In genomic region chr11:46718155-46719019, GRCh38 we compare ENCODE assay signal across 1 cellular context.
A peak's percentile ranks its signal among the peaks of the same experiment; 100 is the strongest.
TF ChIP-seq lines count a peak whose summit lies in the region.

No MANE protein-coding gene starts in this region.

TF ChIP-seq in HepG2, 621 proteins besides CTCF, POLR2A, EP300 and RAD21 (continued from another document and continues in another):
- TF ChIP-seq, protein P1, sequence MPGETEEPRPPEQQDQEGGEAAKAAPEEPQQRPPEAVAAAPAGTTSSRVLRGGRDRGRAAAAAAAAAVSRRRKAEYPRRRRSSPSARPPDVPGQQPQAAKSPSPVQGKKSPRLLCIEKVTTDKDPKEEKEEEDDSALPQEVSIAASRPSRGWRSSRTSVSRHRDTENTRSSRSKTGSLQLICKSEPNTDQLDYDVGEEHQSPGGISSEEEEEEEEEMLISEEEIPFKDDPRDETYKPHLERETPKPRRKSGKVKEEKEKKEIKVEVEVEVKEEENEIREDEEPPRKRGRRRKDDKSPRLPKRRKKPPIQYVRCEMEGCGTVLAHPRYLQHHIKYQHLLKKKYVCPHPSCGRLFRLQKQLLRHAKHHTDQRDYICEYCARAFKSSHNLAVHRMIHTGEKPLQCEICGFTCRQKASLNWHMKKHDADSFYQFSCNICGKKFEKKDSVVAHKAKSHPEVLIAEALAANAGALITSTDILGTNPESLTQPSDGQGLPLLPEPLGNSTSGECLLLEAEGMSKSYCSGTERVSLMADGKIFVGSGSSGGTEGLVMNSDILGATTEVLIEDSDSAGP (CRISPR knock-in tag; IDR thresholded peaks at IDR 0.05; ENCODE audit: borderline replicate concordance) = peak; percentile 85
- TF ChIP-seq SNAI1 (CRISPR knock-in tag; IDR thresholded peaks at IDR 0.05; ENCODE audit: borderline replicate concordance) (no peak), PHF8 (CRISPR knock-in tag; IDR thresholded peaks at IDR 0.05) (peak; percentile 68), MZF1 (CRISPR knock-in tag; IDR thresholded peaks at IDR 0.05; ENCODE audit: borderline replicate concordance) (no peak), ZFP36L2 (CRISPR knock-in tag; IDR thresholded peaks at IDR 0.05) (no peak), RFX1 (IDR thresholded peaks at IDR 0.05) (no peak), MED8 (CRISPR knock-in tag; IDR thresholded peaks at IDR 0.05; ENCODE audit: insufficient replicate concordance) (peak; percentile 92), ZSCAN20 (CRISPR knock-in tag; IDR thresholded peaks at IDR 0.05; ENCODE audit: borderline replicate concordance) (no peak), THRA (CRISPR knock-in tag; IDR thresholded peaks at IDR 0.05; ENCODE audit: borderline replicate concordance) (peak; percentile 98), NFIC (IDR thresholded peaks at IDR 0.05; ENCODE audit: low read length) (peak; percentile 77), ZNF256 (CRISPR knock-in tag; conservative IDR thresholded peaks at IDR 0.05) (0 out of 2 replicates have a peak, but pooled peaks have one; percentile 23), ZNF383 (CRISPR knock-in tag; IDR thresholded peaks at IDR 0.05; ENCODE audit: borderline replicate concordance) (no peak), ZNF552 (CRISPR knock-in tag; IDR thresholded peaks at IDR 0.05; ENCODE audit: borderline replicate concordance) (no peak), FOXP1 (IDR thresholded peaks at IDR 0.05) (no peak), FOXP1 (CRISPR knock-in tag; IDR thresholded peaks at IDR 0.05) (peak; percentile 90), HNRNPLL (IDR thresholded peaks at IDR 0.05; ENCODE audit: low read depth, low read length, poor library complexity, severe bottlenecking) (no peak), ZNF350 (CRISPR knock-in tag; IDR thresholded peaks at IDR 0.05; ENCODE audit: borderline replicate concordance, low read depth) (peak; percentile 84), IRF2 (CRISPR knock-in tag; IDR thresholded peaks at IDR 0.05) (peak; percentile 80), NFKB2 (CRISPR knock-in tag; IDR thresholded peaks at IDR 0.05; ENCODE audit: borderline replicate concordance) (no peak; the same call in 1 of the 2 replicates), NKX3-1 (CRISPR knock-in tag; IDR thresholded peaks at IDR 0.05) (peak; percentile 41; the same call in 1 of the 2 replicates), ZNF790 (CRISPR knock-in tag; IDR thresholded peaks at IDR 0.05; ENCODE audit: borderline replicate concordance) (0 out of 2 replicates have a peak, but pooled peaks have one; percentile 1), BATF2 (CRISPR knock-in tag; IDR thresholded peaks at IDR 0.05) (no peak), ZNF382 (CRISPR knock-in tag; IDR thresholded peaks at IDR 0.05; ENCODE audit: borderline replicate concordance) (no peak), NFIB (CRISPR knock-in tag; IDR thresholded peaks at IDR 0.05; ENCODE audit: borderline replicate concordance) (no peak), CHCHD3 (CRISPR knock-in tag; IDR thresholded peaks at IDR 0.05) (no peak)
- TF ChIP-seq, protein P2, sequence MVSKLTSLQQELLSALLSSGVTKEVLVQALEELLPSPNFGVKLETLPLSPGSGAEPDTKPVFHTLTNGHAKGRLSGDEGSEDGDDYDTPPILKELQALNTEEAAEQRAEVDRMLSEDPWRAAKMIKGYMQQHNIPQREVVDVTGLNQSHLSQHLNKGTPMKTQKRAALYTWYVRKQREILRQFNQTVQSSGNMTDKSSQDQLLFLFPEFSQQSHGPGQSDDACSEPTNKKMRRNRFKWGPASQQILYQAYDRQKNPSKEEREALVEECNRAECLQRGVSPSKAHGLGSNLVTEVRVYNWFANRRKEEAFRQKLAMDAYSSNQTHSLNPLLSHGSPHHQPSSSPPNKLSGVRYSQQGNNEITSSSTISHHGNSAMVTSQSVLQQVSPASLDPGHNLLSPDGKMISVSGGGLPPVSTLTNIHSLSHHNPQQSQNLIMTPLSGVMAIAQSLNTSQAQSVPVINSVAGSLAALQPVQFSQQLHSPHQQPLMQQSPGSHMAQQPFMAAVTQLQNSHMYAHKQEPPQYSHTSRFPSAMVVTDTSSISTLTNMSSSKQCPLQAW (CRISPR knock-in tag; IDR thresholded peaks at IDR 0.05) = peak; percentile 100
- TF ChIP-seq, protein P3, sequence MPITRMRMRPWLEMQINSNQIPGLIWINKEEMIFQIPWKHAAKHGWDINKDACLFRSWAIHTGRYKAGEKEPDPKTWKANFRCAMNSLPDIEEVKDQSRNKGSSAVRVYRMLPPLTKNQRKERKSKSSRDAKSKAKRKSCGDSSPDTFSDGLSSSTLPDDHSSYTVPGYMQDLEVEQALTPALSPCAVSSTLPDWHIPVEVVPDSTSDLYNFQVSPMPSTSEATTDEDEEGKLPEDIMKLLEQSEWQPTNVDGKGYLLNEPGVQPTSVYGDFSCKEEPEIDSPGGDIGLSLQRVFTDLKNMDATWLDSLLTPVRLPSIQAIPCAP (CRISPR knock-in tag; IDR thresholded peaks at IDR 0.05; ENCODE audit: low read depth) = no peak
- TF ChIP-seq, protein P4, sequence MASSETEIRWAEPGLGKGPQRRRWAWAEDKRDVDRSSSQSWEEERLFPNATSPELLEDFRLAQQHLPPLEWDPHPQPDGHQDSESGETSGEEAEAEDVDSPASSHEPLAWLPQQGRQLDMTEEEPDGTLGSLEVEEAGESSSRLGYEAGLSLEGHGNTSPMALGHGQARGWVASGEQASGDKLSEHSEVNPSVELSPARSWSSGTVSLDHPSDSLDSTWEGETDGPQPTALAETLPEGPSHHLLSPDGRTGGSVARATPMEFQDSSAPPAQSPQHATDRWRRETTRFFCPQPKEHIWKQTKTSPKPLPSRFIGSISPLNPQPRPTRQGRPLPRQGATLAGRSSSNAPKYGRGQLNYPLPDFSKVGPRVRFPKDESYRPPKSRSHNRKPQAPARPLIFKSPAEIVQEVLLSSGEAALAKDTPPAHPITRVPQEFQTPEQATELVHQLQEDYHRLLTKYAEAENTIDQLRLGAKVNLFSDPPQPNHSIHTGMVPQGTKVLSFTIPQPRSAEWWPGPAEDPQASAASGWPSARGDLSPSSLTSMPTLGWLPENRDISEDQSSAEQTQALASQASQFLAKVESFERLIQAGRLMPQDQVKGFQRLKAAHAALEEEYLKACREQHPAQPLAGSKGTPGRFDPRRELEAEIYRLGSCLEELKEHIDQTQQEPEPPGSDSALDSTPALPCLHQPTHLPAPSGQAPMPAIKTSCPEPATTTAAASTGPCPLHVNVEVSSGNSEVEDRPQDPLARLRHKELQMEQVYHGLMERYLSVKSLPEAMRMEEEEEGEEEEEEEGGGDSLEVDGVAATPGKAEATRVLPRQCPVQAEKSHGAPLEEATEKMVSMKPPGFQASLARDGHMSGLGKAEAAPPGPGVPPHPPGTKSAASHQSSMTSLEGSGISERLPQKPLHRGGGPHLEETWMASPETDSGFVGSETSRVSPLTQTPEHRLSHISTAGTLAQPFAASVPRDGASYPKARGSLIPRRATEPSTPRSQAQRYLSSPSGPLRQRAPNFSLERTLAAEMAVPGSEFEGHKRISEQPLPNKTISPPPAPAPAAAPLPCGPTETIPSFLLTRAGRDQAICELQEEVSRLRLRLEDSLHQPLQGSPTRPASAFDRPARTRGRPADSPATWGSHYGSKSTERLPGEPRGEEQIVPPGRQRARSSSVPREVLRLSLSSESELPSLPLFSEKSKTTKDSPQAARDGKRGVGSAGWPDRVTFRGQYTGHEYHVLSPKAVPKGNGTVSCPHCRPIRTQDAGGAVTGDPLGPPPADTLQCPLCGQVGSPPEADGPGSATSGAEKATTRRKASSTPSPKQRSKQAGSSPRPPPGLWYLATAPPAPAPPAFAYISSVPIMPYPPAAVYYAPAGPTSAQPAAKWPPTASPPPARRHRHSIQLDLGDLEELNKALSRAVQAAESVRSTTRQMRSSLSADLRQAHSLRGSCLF (CRISPR knock-in tag; IDR thresholded peaks at IDR 0.05; ENCODE audit: borderline replicate concordance) = no peak; the same call in 1 of the 2 replicates
- TF ChIP-seq, protein P5, sequence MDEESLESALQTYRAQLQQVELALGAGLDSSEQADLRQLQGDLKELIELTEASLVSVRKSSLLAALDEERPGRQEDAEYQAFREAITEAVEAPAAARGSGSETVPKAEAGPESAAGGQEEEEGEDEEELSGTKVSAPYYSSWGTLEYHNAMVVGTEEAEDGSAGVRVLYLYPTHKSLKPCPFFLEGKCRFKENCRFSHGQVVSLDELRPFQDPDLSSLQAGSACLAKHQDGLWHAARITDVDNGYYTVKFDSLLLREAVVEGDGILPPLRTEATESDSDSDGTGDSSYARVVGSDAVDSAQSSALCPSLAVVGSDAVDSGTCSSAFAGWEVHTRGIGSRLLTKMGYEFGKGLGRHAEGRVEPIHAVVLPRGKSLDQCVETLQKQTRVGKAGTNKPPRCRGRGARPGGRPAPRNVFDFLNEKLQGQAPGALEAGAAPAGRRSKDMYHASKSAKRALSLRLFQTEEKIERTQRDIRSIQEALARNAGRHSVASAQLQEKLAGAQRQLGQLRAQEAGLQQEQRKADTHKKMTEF (CRISPR knock-in tag; IDR thresholded peaks at IDR 0.05) = peak; percentile 73
- TF ChIP-seq, protein P6, sequence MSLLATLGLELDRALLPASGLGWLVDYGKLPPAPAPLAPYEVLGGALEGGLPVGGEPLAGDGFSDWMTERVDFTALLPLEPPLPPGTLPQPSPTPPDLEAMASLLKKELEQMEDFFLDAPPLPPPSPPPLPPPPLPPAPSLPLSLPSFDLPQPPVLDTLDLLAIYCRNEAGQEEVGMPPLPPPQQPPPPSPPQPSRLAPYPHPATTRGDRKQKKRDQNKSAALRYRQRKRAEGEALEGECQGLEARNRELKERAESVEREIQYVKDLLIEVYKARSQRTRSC (CRISPR knock-in tag; IDR thresholded peaks at IDR 0.05; ENCODE audit: low read depth) = no peak
- TF ChIP-seq, protein P7, sequence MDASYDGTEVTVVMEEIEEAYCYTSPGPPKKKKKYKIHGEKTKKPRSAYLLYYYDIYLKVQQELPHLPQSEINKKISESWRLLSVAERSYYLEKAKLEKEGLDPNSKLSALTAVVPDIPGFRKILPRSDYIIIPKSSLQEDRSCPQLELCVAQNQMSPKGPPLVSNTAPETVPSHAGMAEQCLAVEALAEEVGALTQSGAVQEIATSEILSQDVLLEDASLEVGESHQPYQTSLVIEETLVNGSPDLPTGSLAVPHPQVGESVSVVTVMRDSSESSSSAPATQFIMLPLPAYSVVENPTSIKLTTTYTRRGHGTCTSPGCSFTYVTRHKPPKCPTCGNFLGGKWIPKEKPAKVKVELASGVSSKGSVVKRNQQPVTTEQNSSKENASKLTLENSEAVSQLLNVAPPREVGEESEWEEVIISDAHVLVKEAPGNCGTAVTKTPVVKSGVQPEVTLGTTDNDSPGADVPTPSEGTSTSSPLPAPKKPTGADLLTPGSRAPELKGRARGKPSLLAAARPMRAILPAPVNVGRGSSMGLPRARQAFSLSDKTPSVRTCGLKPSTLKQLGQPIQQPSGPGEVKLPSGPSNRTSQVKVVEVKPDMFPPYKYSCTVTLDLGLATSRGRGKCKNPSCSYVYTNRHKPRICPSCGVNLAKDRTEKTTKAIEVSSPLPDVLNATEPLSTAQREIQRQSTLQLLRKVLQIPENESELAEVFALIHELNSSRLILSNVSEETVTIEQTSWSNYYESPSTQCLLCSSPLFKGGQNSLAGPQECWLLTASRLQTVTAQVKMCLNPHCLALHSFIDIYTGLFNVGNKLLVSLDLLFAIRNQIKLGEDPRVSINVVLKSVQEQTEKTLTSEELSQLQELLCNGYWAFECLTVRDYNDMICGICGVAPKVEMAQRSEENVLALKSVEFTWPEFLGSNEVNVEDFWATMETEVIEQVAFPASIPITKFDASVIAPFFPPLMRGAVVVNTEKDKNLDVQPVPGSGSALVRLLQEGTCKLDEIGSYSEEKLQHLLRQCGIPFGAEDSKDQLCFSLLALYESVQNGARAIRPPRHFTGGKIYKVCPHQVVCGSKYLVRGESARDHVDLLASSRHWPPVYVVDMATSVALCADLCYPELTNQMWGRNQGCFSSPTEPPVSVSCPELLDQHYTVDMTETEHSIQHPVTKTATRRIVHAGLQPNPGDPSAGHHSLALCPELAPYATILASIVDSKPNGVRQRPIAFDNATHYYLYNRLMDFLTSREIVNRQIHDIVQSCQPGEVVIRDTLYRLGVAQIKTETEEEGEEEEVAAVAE (CRISPR knock-in tag; IDR thresholded peaks at IDR 0.05; ENCODE audit: borderline replicate concordance) = peak; percentile 75; the same call in 1 of the 2 replicates
- TF ChIP-seq, protein P8, sequence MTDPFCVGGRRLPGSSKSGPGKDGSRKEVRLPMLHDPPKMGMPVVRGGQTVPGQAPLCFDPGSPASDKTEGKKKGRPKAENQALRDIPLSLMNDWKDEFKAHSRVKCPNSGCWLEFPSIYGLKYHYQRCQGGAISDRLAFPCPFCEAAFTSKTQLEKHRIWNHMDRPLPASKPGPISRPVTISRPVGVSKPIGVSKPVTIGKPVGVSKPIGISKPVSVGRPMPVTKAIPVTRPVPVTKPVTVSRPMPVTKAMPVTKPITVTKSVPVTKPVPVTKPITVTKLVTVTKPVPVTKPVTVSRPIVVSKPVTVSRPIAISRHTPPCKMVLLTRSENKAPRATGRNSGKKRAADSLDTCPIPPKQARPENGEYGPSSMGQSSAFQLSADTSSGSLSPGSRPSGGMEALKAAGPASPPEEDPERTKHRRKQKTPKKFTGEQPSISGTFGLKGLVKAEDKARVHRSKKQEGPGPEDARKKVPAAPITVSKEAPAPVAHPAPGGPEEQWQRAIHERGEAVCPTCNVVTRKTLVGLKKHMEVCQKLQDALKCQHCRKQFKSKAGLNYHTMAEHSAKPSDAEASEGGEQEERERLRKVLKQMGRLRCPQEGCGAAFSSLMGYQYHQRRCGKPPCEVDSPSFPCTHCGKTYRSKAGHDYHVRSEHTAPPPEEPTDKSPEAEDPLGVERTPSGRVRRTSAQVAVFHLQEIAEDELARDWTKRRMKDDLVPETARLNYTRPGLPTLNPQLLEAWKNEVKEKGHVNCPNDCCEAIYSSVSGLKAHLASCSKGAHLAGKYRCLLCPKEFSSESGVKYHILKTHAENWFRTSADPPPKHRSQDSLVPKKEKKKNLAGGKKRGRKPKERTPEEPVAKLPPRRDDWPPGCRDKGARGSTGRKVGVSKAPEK (CRISPR knock-in tag; IDR thresholded peaks at IDR 0.05; ENCODE audit: borderline replicate concordance) = no peak; the same call in 1 of the 2 replicates
- TF ChIP-seq, protein P9, sequence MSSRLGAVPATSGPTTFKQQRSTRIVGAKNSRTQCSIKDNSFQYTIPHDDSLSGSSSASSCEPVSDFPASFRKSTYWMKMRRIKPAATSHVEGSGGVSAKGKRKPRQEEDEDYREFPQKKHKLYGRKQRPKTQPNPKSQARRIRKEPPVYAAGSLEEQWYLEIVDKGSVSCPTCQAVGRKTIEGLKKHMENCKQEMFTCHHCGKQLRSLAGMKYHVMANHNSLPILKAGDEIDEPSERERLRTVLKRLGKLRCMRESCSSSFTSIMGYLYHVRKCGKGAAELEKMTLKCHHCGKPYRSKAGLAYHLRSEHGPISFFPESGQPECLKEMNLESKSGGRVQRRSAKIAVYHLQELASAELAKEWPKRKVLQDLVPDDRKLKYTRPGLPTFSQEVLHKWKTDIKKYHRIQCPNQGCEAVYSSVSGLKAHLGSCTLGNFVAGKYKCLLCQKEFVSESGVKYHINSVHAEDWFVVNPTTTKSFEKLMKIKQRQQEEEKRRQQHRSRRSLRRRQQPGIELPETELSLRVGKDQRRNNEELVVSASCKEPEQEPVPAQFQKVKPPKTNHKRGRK (CRISPR knock-in tag; IDR thresholded peaks at IDR 0.05) = no peak
